11 cellular contexts compared by ENCODE assay signal in the genomic region with DNA sequence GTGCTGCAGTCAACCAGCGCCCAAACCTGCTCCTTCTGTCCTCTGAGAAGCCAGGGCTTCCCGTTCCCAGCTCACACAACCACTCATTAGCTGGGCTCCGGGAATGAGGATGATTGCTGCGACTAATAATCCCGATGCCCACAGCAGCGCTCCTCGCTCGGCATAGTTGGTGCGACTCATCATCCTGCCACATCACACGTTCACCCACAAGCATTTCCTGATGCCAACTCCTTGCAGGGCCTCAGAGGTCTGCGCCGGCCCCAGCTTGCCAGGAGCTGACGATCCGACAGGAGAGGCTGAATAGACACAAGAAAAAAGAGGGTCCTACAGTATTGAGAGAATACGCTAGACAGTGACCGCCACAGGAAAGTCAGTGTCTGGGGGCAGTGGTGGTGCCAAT. TPM values are rescaled to one million over a fixed set of nuclear protein-coding genes. Genes with fewer than 3 reads are reported as not detected.
DNase-seq lines count a peak whose midpoint lies in the region; ATAC-seq and TF ChIP-seq lines count a peak whose summit lies in the region.
"Had no signal": no experiment of that assay in that cellular context is flagged by ENCODE, and none has a peak within 500 bp of the region (broad histone marks: within the 10 kb centered on the region; RNA-seq: fewer than 3 reads in every experiment).

No MANE protein-coding gene starts in this region.

- H3K4me3 ChIP-seq in AG10803 (ENCODE audit: low read length) (no peak overlapping the region), brain microvascular endothelial cell (ENCODE audit: low read depth, low read length) (peak overlapping the region; percentile 22), kidney epithelial cell (ENCODE audit: low read depth, low read length) (no peak overlapping the region)

- no peak overlapping the region for H3K27ac ChIP-seq in brain microvascular endothelial cell

- no peaks in the 10 kb centered on the region for H3K9me3 Mint-ChIP-seq in activated naive CD4-positive, alpha-beta T cell treated with anti-CD3 and anti-CD28 coated beads, Interleukin-2, amount 50 U/mL, for 72 hours
- H3K9me3 Mint-ChIP-seq: T-helper 1 cell treated with Interleukin-12 subunit alpha and Interleukin-12 subunit beta and Interleukin-4 antibody, amounts not matched to agents 30 μg/mL and 1 μg/mL, for 36 hours had no signal

- DNase-seq in AG10803 (ENCODE audit: low read depth) (peak; percentile 78), LHCN-M2 (ENCODE audit: low read depth) (peak; percentile 77), brain microvascular endothelial cell (no peak), kidney epithelial cell (ENCODE audit: low read depth) (peak; percentile 49), NCI-H82 (lab: John Stamatoyannopoulos, UW) (no peak), GM13976 (ENCODE audit: low spot score) (no peak), occipital lobe (lab: John Stamatoyannopoulos, UW) (no peak)
- no peak for DNase-seq in activated naive CD4-positive, alpha-beta T cell treated with anti-CD3 and anti-CD28 coated beads, Interleukin-2, amount 50 U/mL, for 72 hours (ENCODE audit: low spot score in 2 of 2)
- DNase-seq: midbrain, NCI-H2107 had no signal

- H3K36me3 Mint-ChIP-seq in activated naive CD4-positive, alpha-beta T cell treated with anti-CD3 and anti-CD28 coated beads, Interleukin-2, amount 50 U/mL, for 72 hours = no peaks in the 10 kb centered on the region

- H3K27me3 ChIP-seq in brain microvascular endothelial cell (replicated peaks) = no peaks in the 10 kb centered on the region
- no peaks in the 10 kb centered on the region for H3K27me3 ChIP-seq in kidney epithelial cell (ENCODE audit: control insufficient read depth, insufficient read depth, low read length)

- peak overlapping the region in 1 of 2 donors; percentile 30 for H3K27ac Mint-ChIP-seq in activated naive CD4-positive, alpha-beta T cell treated with anti-CD3 and anti-CD28 coated beads, Interleukin-2, amount 50 U/mL, for 72 hours
- H3K27ac Mint-ChIP-seq: T-helper 1 cell treated with Interleukin-12 subunit alpha and Interleukin-12 subunit beta and Interleukin-4 antibody, amounts not matched to agents 30 μg/mL and 1 μg/mL, for 36 hours had no signal

- no peak for ATAC-seq in activated naive CD4-positive, alpha-beta T cell treated with anti-CD3 and anti-CD28 coated beads, Interleukin-2, amount 50 U/mL, for 72 hours

- in situ Hi-C loops in brain microvascular endothelial cell (cut with HindIII; ENCODE audit: low pct_ligation_motif_present, low sequenced_read_pairs) (loop anchor here (25.0 kb wide), 1 partner anchor 241 kb away; a partner anchor contains a TSS), GM13976 (cut with MboI; ENCODE audit: low sequenced_read_pairs, unreplicated experiment) (no loop called here)

- H3K36me3 ChIP-seq in brain microvascular endothelial cell (replicated peaks) (no peaks in the 10 kb centered on the region), kidney epithelial cell (ENCODE audit: control insufficient read depth, insufficient read depth, low read length) (no peaks in the 10 kb centered on the region)

- TF ChIP-seq CTCF in AG10803 (conservative IDR thresholded peaks at IDR 0.05; ENCODE audit: low read length) (no peak), brain microvascular endothelial cell (IDR thresholded peaks at IDR 0.05; ENCODE audit: low read depth, low read length, missing control alignments) (no peak), kidney epithelial cell (IDR thresholded peaks at IDR 0.05; ENCODE audit: insufficient read depth, low read length, poor library complexity, severe bottlenecking) (no peak), GM13976 (IDR thresholded peaks at IDR 0.05; ENCODE audit: borderline replicate concordance, control extremely low read depth, extremely low read depth, insufficient read depth, missing control alignments) (no peak)

RNA-seq across cellular contexts. Expression of a gene that starts 10.6 kb away (rescaled TPM):
- total RNA-seq in LHCN-M2 (2014; rRNA removed) (121 and 134 TPM in 2 replicates), kidney epithelial cell (208 and 217 TPM in 2 replicates), occipital lobe (172 TPM)
- polyA plus RNA-seq in LHCN-M2 (2012) = 120 TPM
- 100 to 1,000 TPM in 1 of 2 donors, 10 to 100 TPM in 1; 99.6 to 110 TPM for total RNA-seq in activated naive CD4-positive, alpha-beta T cell treated with anti-CD3 and anti-CD28 coated beads, Interleukin-2, amount 50 U/mL, for 72 hours

RNA-seq across cellular contexts. Expression of a gene that starts 55.0 kb away (rescaled TPM):
- total RNA-seq in LHCN-M2 (2014; rRNA removed) (61.3 and 70.6 TPM in 2 replicates), kidney epithelial cell (42.6 and 76.8 TPM in 2 replicates), occipital lobe (10.9 TPM)
- polyA plus RNA-seq in LHCN-M2 (2012) = 57.6 TPM
- 10 to 100 TPM; 21.4 to 22.0 TPM for total RNA-seq in activated naive CD4-positive, alpha-beta T cell treated with anti-CD3 and anti-CD28 coated beads, Interleukin-2, amount 50 U/mL, for 72 hours

Comparison
In these comparisons a context has a peak if more than half of its experiments do, and no peak if none do; other contexts are left out.
1. DNase-seq: peak in AG10803 (single experiment), LHCN-M2 (single experiment) and kidney epithelial cell (single experiment); none in brain microvascular endothelial cell (single experiment), NCI-H82 (single experiment), activated naive CD4-positive, alpha-beta T cell treated with anti-CD3 and anti-CD28 coated beads, Interleukin-2, amount 50 U/mL, for 72 hours (0 of 2), GM13976 (single experiment) and occipital lobe (single experiment).